In the genomic region with DNA sequence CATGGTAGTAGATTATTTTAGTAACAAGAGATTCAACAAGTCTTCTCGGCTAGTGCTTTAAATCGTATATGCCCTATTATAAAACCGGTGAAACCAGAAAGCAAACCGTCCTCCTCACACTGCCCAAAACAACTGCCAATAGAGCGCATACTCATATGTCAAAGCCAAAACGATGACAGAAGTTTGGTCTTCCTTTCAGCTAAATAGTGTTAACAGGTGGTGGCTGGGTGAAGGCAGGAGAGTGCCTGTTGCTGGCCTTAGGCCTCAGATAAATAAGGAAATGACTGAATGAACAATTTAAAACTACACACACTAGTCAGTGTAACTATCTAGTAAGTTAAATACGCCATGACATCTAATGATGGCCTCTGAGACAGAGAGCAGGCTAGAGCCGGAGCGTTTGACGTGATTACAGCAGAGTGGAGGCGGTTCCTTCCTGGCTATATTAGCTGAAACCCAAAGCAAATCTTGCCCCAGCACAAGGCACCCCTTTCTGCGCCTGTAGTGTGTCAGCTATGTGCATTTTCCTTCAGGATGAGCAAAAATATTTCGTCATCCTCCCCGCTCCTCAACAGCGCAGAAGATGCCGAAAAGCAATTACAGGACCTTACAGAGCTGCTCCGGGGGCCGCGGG, we compare ENCODE assay signal across 8 cellular contexts. TPM values are rescaled to one million over a fixed set of nuclear protein-coding genes. Genes with fewer than 3 reads are reported as not detected.
DNase-seq lines count a peak whose midpoint lies in the region; ATAC-seq and TF ChIP-seq lines count a peak whose summit lies in the region.

No MANE protein-coding gene starts in this region.

- H3K27ac ChIP-seq in foreskin keratinocyte: no peak overlapping the region

- peaks cover 18% of the 10 kb centered on the region for H3K9me3 Mint-ChIP-seq in osteocyte (ENCODE audit: unreplicated experiment)

- peak overlapping the region; percentile 43 for H3K4me3 Mint-ChIP-seq in osteocyte (ENCODE audit: unreplicated experiment)

- H3K27me3 ChIP-seq in foreskin keratinocyte: peaks cover 64% of the 10 kb centered on the region

- H3K4me1 ChIP-seq in foreskin keratinocyte: no peaks in the 10 kb centered on the region

- peak; percentile 20 for ATAC-seq in foreskin keratinocyte
- no peak for ATAC-seq in HG03520 (IDR thresholded peaks at IDR 0.05; ENCODE audit: unreplicated experiment)
- no peak for ATAC-seq in GM18861 (IDR thresholded peaks at IDR 0.05; ENCODE audit: unreplicated experiment)

- H3K27ac Mint-ChIP-seq in osteocyte (ENCODE audit: unreplicated experiment): no peak overlapping the region

- peaks cover 7% of the 10 kb centered on the region for H3K36me3 Mint-ChIP-seq in osteocyte (ENCODE audit: unreplicated experiment)

- DNase-seq in DMS153 (lab: John Stamatoyannopoulos, UW) (peak; percentile 44), NCI-H526 treated with DMSO at 0.1 percent for 48 hours (lab: John Stamatoyannopoulos, UW) (peak; percentile 69), foreskin keratinocyte (no peak), osteocyte (ENCODE audit: extremely low spot score, unreplicated experiment) (no peak), NCI-H82 (lab: John Stamatoyannopoulos, UW) (no peak), LoVo (ENCODE audit: low spot score) (no peak)

- H3K4me1 Mint-ChIP-seq in osteocyte (ENCODE audit: unreplicated experiment): peaks cover 2% of the 10 kb centered on the region

- TF ChIP-seq CTCF in foreskin keratinocyte (conservative IDR thresholded peaks at IDR 0.05) (no peak), osteocyte (IDR thresholded peaks at IDR 0.05) (no peak)

- H3K27me3 Mint-ChIP-seq in osteocyte (ENCODE audit: unreplicated experiment): peaks cover 64% of the 10 kb centered on the region

RNA-seq across cellular contexts. Expression of gene LONRF2, which starts 1.6 kb away (rescaled TPM):
- not detected in 2 replicates for total RNA-seq in foreskin keratinocyte
- polyA plus RNA-seq in foreskin keratinocyte: not detected in 2 replicates
- total RNA-seq in osteocyte: 0.26 and 0.32 TPM in 2 replicates

Comparison
In these comparisons a context has a peak if more than half of its experiments do, and no peak if none do; other contexts are left out.
1. DNase-seq: peak in DMS153 (single experiment) and NCI-H526 treated with DMSO at 0.1 percent for 48 hours (single experiment); none in foreskin keratinocyte (0 of 2), osteocyte (single experiment), NCI-H82 (single experiment) and LoVo (single experiment).